15 cellular contexts compared by ENCODE assay signal in genomic region chr11:115721309-115722007, GRCh38.
DNase-seq lines count a peak whose midpoint lies in the region; ATAC-seq and TF ChIP-seq lines count a peak whose summit lies in the region.
"Had no signal": no experiment of that assay in that cellular context is flagged by ENCODE, and none has a peak within 500 bp of the region (broad histone marks: within the 10 kb centered on the region; RNA-seq: fewer than 3 reads in every experiment).

No MANE protein-coding gene starts in this region.

- peak overlapping the region; percentile 23 to 85 (median 63) for H3K27ac Mint-ChIP-seq in brain
- H3K27ac Mint-ChIP-seq in stimulated activated effector memory CD8-positive, alpha-beta T cell treated with anti-CD3 and anti-CD28 coated beads, Interleukin-12 subunit alpha, Interleukin-12 subunit beta, amount 100 ng/mL, for 72 hours: no peak overlapping the region
- H3K27ac Mint-ChIP-seq in activated CD8-positive, alpha-beta T cell treated with anti-CD3 and anti-CD28 coated beads for 36 hours: no peak overlapping the region
- H3K27ac Mint-ChIP-seq: GM23338 had no signal

- H3K27me3 ChIP-seq in upper lobe of right lung: no peaks in the 10 kb centered on the region

- peak; percentile 19 for DNase-seq in NCI-H1092 (lab: John Stamatoyannopoulos, UW)
- DNase-seq in NCI-H2171 treated with DMSO at 0.1 percent for 48 hours (lab: John Stamatoyannopoulos, UW): peak; percentile 84
- no peak for DNase-seq in stimulated activated effector memory CD8-positive, alpha-beta T cell treated with anti-CD3 and anti-CD28 coated beads, Interleukin-12 subunit alpha, Interleukin-12 subunit beta, amount 100 ng/mL, for 72 hours (ENCODE audit: low spot score in 2 of 2)
- no peak for DNase-seq in upper lobe of right lung
- DNase-seq in NCI-H2081 treated with DMSO at 0.1 percent for 48 hours (lab: John Stamatoyannopoulos, UW): no peak
- DNase-seq in activated CD8-positive, alpha-beta T cell treated with anti-CD3 and anti-CD28 coated beads for 36 hours: no peak
- DNase-seq: ACHN, Caco-2, KG1, NCI-H748 treated with DMSO at 0.1 percent for 48 hours had no signal

- peak; percentile 14 for ATAC-seq in stimulated activated effector memory CD8-positive, alpha-beta T cell treated with anti-CD3 and anti-CD28 coated beads, Interleukin-12 subunit alpha, Interleukin-12 subunit beta, amount 100 ng/mL, for 72 hours
- no peak for ATAC-seq in upper lobe of right lung
- ATAC-seq in activated CD8-positive, alpha-beta T cell treated with anti-CD3 and anti-CD28 coated beads for 36 hours: no peak
- ATAC-seq: GM12878, GM23338, HepG2, Panc1 had no signal

- H3K4me1 Mint-ChIP-seq in brain: peaks cover 57% of the 10 kb centered on the region
- no peaks in the 10 kb centered on the region for H3K4me1 Mint-ChIP-seq in stimulated activated effector memory CD8-positive, alpha-beta T cell treated with anti-CD3 and anti-CD28 coated beads, Interleukin-12 subunit alpha, Interleukin-12 subunit beta, amount 100 ng/mL, for 72 hours
- H3K4me1 Mint-ChIP-seq in activated CD8-positive, alpha-beta T cell treated with anti-CD3 and anti-CD28 coated beads for 36 hours (ENCODE audit: low read depth): no peaks in the 10 kb centered on the region

- TF ChIP-seq CTCF in brain (conservative IDR thresholded peaks at IDR 0.05) (no peak), upper lobe of right lung (IDR thresholded peaks at IDR 0.05) (no peak)
- no peak for TF ChIP-seq CTCF in activated CD8-positive, alpha-beta T cell treated with anti-CD3 and anti-CD28 coated beads for 36 hours (IDR thresholded peaks at IDR 0.05)

- no peaks in the 10 kb centered on the region for H3K36me3 ChIP-seq in upper lobe of right lung

- POLR2A ChIA-PET in activated CD8-positive, alpha-beta T cell treated with anti-CD3 and anti-CD28 coated beads for 36 hours (lab: Charles Lee): no interaction called here

- CTCF ChIA-PET in activated CD8-positive, alpha-beta T cell treated with anti-CD3 and anti-CD28 coated beads for 36 hours (lab: Charles Lee): no interaction called here

- intact Hi-C loops in upper lobe of right lung (cut with DNase I): no loop called here
- intact Hi-C loops in activated CD8-positive, alpha-beta T cell treated with anti-CD3 and anti-CD28 coated beads for 36 hours (cut with micrococcal nuclease): no loop called here

- H3K9me3 ChIP-seq in upper lobe of right lung: no peaks in the 10 kb centered on the region

- no peaks in the 10 kb centered on the region for H3K4me1 ChIP-seq in upper lobe of right lung
- H3K4me1 ChIP-seq: Caco-2 had no signal

- H3K4me3 Mint-ChIP-seq in brain: no peak overlapping the region
- H3K4me3 Mint-ChIP-seq in stimulated activated effector memory CD8-positive, alpha-beta T cell treated with anti-CD3 and anti-CD28 coated beads, Interleukin-12 subunit alpha, Interleukin-12 subunit beta, amount 100 ng/mL, for 72 hours: no peak overlapping the region
- no peak overlapping the region for H3K4me3 Mint-ChIP-seq in activated CD8-positive, alpha-beta T cell treated with anti-CD3 and anti-CD28 coated beads for 36 hours
- H3K4me3 Mint-ChIP-seq: GM23338 had no signal

- no peaks in the 10 kb centered on the region for H3K36me3 Mint-ChIP-seq in brain
- H3K36me3 Mint-ChIP-seq in stimulated activated effector memory CD8-positive, alpha-beta T cell treated with anti-CD3 and anti-CD28 coated beads, Interleukin-12 subunit alpha, Interleukin-12 subunit beta, amount 100 ng/mL, for 72 hours: no peaks in the 10 kb centered on the region
- H3K36me3 Mint-ChIP-seq in activated CD8-positive, alpha-beta T cell treated with anti-CD3 and anti-CD28 coated beads for 36 hours (ENCODE audit: low read depth): no peaks in the 10 kb centered on the region

- H3K27ac ChIP-seq in upper lobe of right lung: no peak overlapping the region

- H3K4me3 ChIP-seq in upper lobe of right lung: no peak overlapping the region
- H3K4me3 ChIP-seq: GM12878, GM23338 had no signal

- H3K27me3 Mint-ChIP-seq in brain: peaks cover 4% of the 10 kb centered on the region
- no peaks in the 10 kb centered on the region for H3K27me3 Mint-ChIP-seq in activated CD8-positive, alpha-beta T cell treated with anti-CD3 and anti-CD28 coated beads for 36 hours

- peaks cover 0 to 8% (median 4%) of the 10 kb centered on the region in 5 experiments for H3K9me3 Mint-ChIP-seq in brain
- no peaks in the 10 kb centered on the region for H3K9me3 Mint-ChIP-seq in stimulated activated effector memory CD8-positive, alpha-beta T cell treated with anti-CD3 and anti-CD28 coated beads, Interleukin-12 subunit alpha, Interleukin-12 subunit beta, amount 100 ng/mL, for 72 hours
- no peaks in the 10 kb centered on the region for H3K9me3 Mint-ChIP-seq in activated CD8-positive, alpha-beta T cell treated with anti-CD3 and anti-CD28 coated beads for 36 hours

Comparison
In these comparisons a context has a peak if more than half of its experiments do, and no peak if none do; other contexts are left out.
1. DNase-seq: peak in NCI-H1092 (single experiment) and NCI-H2171 treated with DMSO at 0.1 percent for 48 hours (single experiment); none in stimulated activated effector memory CD8-positive, alpha-beta T cell treated with anti-CD3 and anti-CD28 coated beads, Interleukin-12 subunit alpha, Interleukin-12 subunit beta, amount 100 ng/mL, for 72 hours (0 of 2), upper lobe of right lung (single experiment), NCI-H2081 treated with DMSO at 0.1 percent for 48 hours (single experiment) and activated CD8-positive, alpha-beta T cell treated with anti-CD3 and anti-CD28 coated beads for 36 hours (single experiment).
2. H3K27ac Mint-ChIP-seq: peak in brain (5 of 5); none in stimulated activated effector memory CD8-positive, alpha-beta T cell treated with anti-CD3 and anti-CD28 coated beads, Interleukin-12 subunit alpha, Interleukin-12 subunit beta, amount 100 ng/mL, for 72 hours (single experiment) and activated CD8-positive, alpha-beta T cell treated with anti-CD3 and anti-CD28 coated beads for 36 hours (single experiment).